ENCODE assay signal across 16 cellular contexts in the genomic region with DNA sequence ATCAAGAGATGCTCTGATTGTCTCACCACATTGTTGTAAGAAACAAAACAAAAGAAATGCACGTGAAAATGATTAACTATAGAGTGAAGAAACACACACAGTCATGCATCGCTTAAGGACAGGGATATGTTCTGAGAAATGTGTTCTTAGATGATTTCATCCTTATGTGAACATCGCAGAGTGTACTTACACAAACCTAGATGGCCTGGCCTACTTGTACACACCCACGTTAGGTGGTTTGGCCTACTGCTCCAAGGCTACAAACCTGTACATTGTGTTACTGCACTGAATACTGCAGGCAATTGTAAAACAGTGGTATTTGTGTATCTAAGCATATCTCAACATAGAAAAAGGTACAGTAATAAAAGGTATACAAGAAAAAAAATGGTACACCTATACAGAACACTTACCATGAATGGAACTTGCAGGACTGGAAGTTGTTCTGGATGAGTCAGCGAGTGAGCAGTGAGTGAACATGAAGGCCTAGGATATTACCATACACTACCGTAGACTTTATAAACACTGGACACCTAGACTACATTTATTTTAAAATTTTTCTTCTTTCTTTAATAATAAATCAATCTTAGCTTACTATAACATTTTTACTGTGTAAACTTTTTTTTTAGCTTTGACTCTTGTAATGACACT. TPM values are rescaled to one million over a fixed set of nuclear protein-coding genes. Genes with fewer than 3 reads are reported as not detected.
A peak's percentile ranks its signal among the peaks of the same experiment; 100 is the strongest.
DNase-seq lines count a peak whose midpoint lies in the region; ATAC-seq and TF ChIP-seq lines count a peak whose summit lies in the region.
"Had no signal": no experiment of that assay in that cellular context is flagged by ENCODE, and none has a peak within 500 bp of the region (broad histone marks: within the 10 kb centered on the region; RNA-seq: fewer than 3 reads in every experiment).

No MANE protein-coding gene starts in this region.

- H3K79me1 ChIP-seq in H9 (ENCODE audit: insufficient read depth, low read depth, low read length, poor library complexity, severe bottlenecking): no peaks in the 10 kb centered on the region

- H4K20me1 ChIP-seq in Karpas-422 (ENCODE audit: insufficient read depth, low read depth, low read length) (no peaks in the 10 kb centered on the region), H9 (ENCODE audit: control insufficient read depth, insufficient read depth, insufficient read length) (no peaks in the 10 kb centered on the region)

- no peak overlapping the region for H2AFZ ChIP-seq in Karpas-422 (ENCODE audit: low read length)
- H2AFZ ChIP-seq in H9 (ENCODE audit: low read length): no peak overlapping the region

- H3K36me3 ChIP-seq in Karpas-422 (ENCODE audit: insufficient read depth, low read length): peaks cover 16% of the 10 kb centered on the region
- H3K36me3 ChIP-seq in naive thymus-derived CD4-positive, alpha-beta T cell (ENCODE audit: control insufficient read depth in 2 of 3, insufficient read depth in 3 of 3, low read length in 3 of 3): peaks cover 16 to 40% (median 17%) of the 10 kb centered on the region in 3 experiments
- H3K36me3 ChIP-seq in H7 (replicated peaks; ENCODE audit: control insufficient read depth, insufficient read depth, low read length): peaks cover 3% of the 10 kb centered on the region; the same call in 1 of the 2 replicates

- H3K27me3 Mint-ChIP-seq in T-helper 1 cell treated with Interleukin-12 subunit alpha and Interleukin-12 subunit beta and Interleukin-4 antibody, amounts not matched to agents 30 μg/mL and 1 μg/mL, for 36 hours (ENCODE audit: low read depth): no peaks in the 10 kb centered on the region
- no peaks in the 10 kb centered on the region for H3K27me3 Mint-ChIP-seq in naive thymus-derived CD4-positive, alpha-beta T cell
- H3K27me3 Mint-ChIP-seq in H9 (ENCODE audit: low read depth): no peaks in the 10 kb centered on the region

- H3K4me2 ChIP-seq in Karpas-422 (ENCODE audit: low read depth, low read length, poor library complexity, severe bottlenecking) (no peak overlapping the region), H9 (ENCODE audit: insufficient read depth, insufficient read length, low read length) (no peak overlapping the region)

- H3K27me3 ChIP-seq in Karpas-422 (ENCODE audit: low read length) (no peaks in the 10 kb centered on the region), H7 (ENCODE audit: control insufficient read depth, insufficient read depth, low read length) (no peaks in the 10 kb centered on the region), H9 (ENCODE audit: insufficient read depth, low read length) (no peaks in the 10 kb centered on the region)
- H3K27me3 ChIP-seq in naive thymus-derived CD4-positive, alpha-beta T cell (ENCODE audit: control insufficient read depth in 2 of 2, insufficient read depth in 2 of 2, low read length in 2 of 2): no peaks in the 10 kb centered on the region
- H3K27me3 ChIP-seq: transverse colon had no signal

- WGBS in H9 (ENCODE audit: extremely low coverage, insufficient read length, low lambda C conversion rate): no CpG with 5 or more reads among the region's 6 CpGs

- DNase-seq in T-helper 1 cell (no peak), Karpas-422 (peak; percentile 35), epithelial cell of proximal tubule (ENCODE audit: low read depth) (peak; percentile 53), H7 (no peak), H9 (no peak), germinal center (ENCODE audit: low spot score) (no peak)
- DNase-seq in naive thymus-derived CD4-positive, alpha-beta T cell: no peak
- DNase-seq: activated CD8-positive, alpha-beta memory T cell treated with anti-CD3 and anti-CD28 coated beads for 24 hours; NCI-H1417; NCI-H82; transverse colon had no signal

- no peak overlapping the region for H3K27ac ChIP-seq in Karpas-422 (ENCODE audit: low read length)
- H3K27ac ChIP-seq in naive thymus-derived CD4-positive, alpha-beta T cell (ENCODE audit: low read depth, low read length): no peak overlapping the region
- H3K27ac ChIP-seq in H9 (ENCODE audit: insufficient read length, low read depth, low read length): no peak overlapping the region
- H3K27ac ChIP-seq: C4-2B, transverse colon had no signal

- H2BK20ac ChIP-seq in H9 (ENCODE audit: low read depth, low read length, poor library complexity, severe bottlenecking): no peak overlapping the region

- peaks cover 42% of the 10 kb centered on the region for H3K4me1 Mint-ChIP-seq in T-helper 1 cell treated with Interleukin-12 subunit alpha and Interleukin-12 subunit beta and Interleukin-4 antibody, amounts not matched to agents 30 μg/mL and 1 μg/mL, for 36 hours (ENCODE audit: low read depth)
- peaks cover 20 to 77% (median 75%) of the 10 kb centered on the region in 7 donors for H3K4me1 Mint-ChIP-seq in naive thymus-derived CD4-positive, alpha-beta T cell
- H3K4me1 Mint-ChIP-seq in H9: peaks cover 15 to 17% of the 10 kb centered on the region in 2 experiments

- no peak overlapping the region for H3T11ph ChIP-seq in H9 (ENCODE audit: low read length)

- peak overlapping the region; percentile 21 for H3K27ac Mint-ChIP-seq in T-helper 1 cell treated with Interleukin-12 subunit alpha and Interleukin-12 subunit beta and Interleukin-4 antibody, amounts not matched to agents 30 μg/mL and 1 μg/mL, for 36 hours
- H3K27ac Mint-ChIP-seq in naive thymus-derived CD4-positive, alpha-beta T cell: peak overlapping the region; percentile 50 to 86 (median 74)
- H3K27ac Mint-ChIP-seq in H9: no peak overlapping the region
- H3K27ac Mint-ChIP-seq: nephron had no signal

- POLR2A ChIA-PET in naive thymus-derived CD4-positive, alpha-beta T cell (lab: Charles Lee): interaction anchor here (0.6 to 1.7 kb wide), 3 partner anchors 47 to 87 kb away, joined by 3 to 5 read pairs (median 3); no protein-coding TSS in a partner anchor

- no peak overlapping the region for H3K56ac ChIP-seq in H9 (ENCODE audit: insufficient read length, low read depth, low read length)

- H3K9ac ChIP-seq in Karpas-422 (ENCODE audit: low read length) (no peak overlapping the region), H9 (ENCODE audit: extremely low read depth, insufficient read length, low read length) (no peak overlapping the region)

- H3K4me3 ChIP-seq in Karpas-422 (ENCODE audit: low read length) (no peak overlapping the region), epithelial cell of proximal tubule (ENCODE audit: low read depth, low read length) (no peak overlapping the region), H7 (ENCODE audit: insufficient read depth, low read depth, low read length) (no peak overlapping the region)
- no peak overlapping the region for H3K4me3 ChIP-seq in naive thymus-derived CD4-positive, alpha-beta T cell (ENCODE audit: low read length)
- H3K4me3 ChIP-seq: transverse colon had no signal

- no peaks in the 10 kb centered on the region for H3K9me3 Mint-ChIP-seq in T-helper 1 cell treated with Interleukin-12 subunit alpha and Interleukin-12 subunit beta and Interleukin-4 antibody, amounts not matched to agents 30 μg/mL and 1 μg/mL, for 36 hours
- H3K9me3 Mint-ChIP-seq in naive thymus-derived CD4-positive, alpha-beta T cell: peaks cover 0 to 3% (median 0%) of the 10 kb centered on the region in 11 donors
- no peaks in the 10 kb centered on the region for H3K9me3 Mint-ChIP-seq in H9
- H3K9me3 Mint-ChIP-seq: nephron had no signal

- H3K23me2 ChIP-seq in H9 (ENCODE audit: insufficient read length, low read depth, low read length, poor library complexity, severe bottlenecking): no peaks in the 10 kb centered on the region

- no peak overlapping the region for H3K14ac ChIP-seq in H9 (ENCODE audit: insufficient read depth, low read length)

- no peak overlapping the region for H3K4ac ChIP-seq in H9 (ENCODE audit: low read depth, low read length)

- H4K5ac ChIP-seq in H9 (ENCODE audit: insufficient read length, low read depth, low read length): no peak overlapping the region

- H3K36me3 Mint-ChIP-seq in T-helper 1 cell treated with Interleukin-12 subunit alpha and Interleukin-12 subunit beta and Interleukin-4 antibody, amounts not matched to agents 30 μg/mL and 1 μg/mL, for 36 hours (ENCODE audit: low read depth): peaks cover 31% of the 10 kb centered on the region
- peaks cover 10 to 59% (median 38%) of the 10 kb centered on the region in 5 donors for H3K36me3 Mint-ChIP-seq in naive thymus-derived CD4-positive, alpha-beta T cell
- peaks cover 2 to 26% (median 23%) of the 10 kb centered on the region in 3 experiments; a peak in 5 of 7 replicates for H3K36me3 Mint-ChIP-seq in H9 (ENCODE audit: insufficient read depth in 1 of 3, low read depth in 3 of 3)

- H2BK15ac ChIP-seq in H9 (ENCODE audit: low read depth, low read length): no peak overlapping the region

- H3K79me2 ChIP-seq in Karpas-422 (ENCODE audit: low read length) (peaks cover 33% of the 10 kb centered on the region), H9 (ENCODE audit: insufficient read depth, low read length) (no peaks in the 10 kb centered on the region)

- H4K91ac ChIP-seq in H9 (ENCODE audit: insufficient read length, low read depth, low read length): no peak overlapping the region

- no peak overlapping the region for H3K4me3 Mint-ChIP-seq in T-helper 1 cell treated with Interleukin-12 subunit alpha and Interleukin-12 subunit beta and Interleukin-4 antibody, amounts not matched to agents 30 μg/mL and 1 μg/mL, for 36 hours
- peak overlapping the region in 1 of 10 donors; percentile 10 for H3K4me3 Mint-ChIP-seq in naive thymus-derived CD4-positive, alpha-beta T cell
- no peak overlapping the region for H3K4me3 Mint-ChIP-seq in H9
- H3K4me3 Mint-ChIP-seq: nephron had no signal

- H3K18ac ChIP-seq in H9 (ENCODE audit: insufficient read length, low read depth, low read length): no peak overlapping the region

- no peak overlapping the region for H2BK5ac ChIP-seq in H9 (ENCODE audit: insufficient read length, low read length)

- CTCF ChIA-PET in naive thymus-derived CD4-positive, alpha-beta T cell (lab: Charles Lee): interaction anchor here (0.8 to 2.8 kb wide), 4 partner anchors 16 to 97 kb away, joined by 3 to 16 read pairs (median 5); partner anchors contain the start of gene ARMC12

- no peaks in the 10 kb centered on the region for H3K9me2 ChIP-seq in Karpas-422 (replicated peaks; ENCODE audit: insufficient read depth, low read length)

- H3K4me1 ChIP-seq in Karpas-422 (ENCODE audit: low read length) (peaks cover 40% of the 10 kb centered on the region), H9 (ENCODE audit: insufficient read depth, low read length) (peaks cover 3% of the 10 kb centered on the region)
- H3K4me1 ChIP-seq in naive thymus-derived CD4-positive, alpha-beta T cell (ENCODE audit: control insufficient read depth in 2 of 2, insufficient read depth in 2 of 2, low read length in 2 of 2): peaks cover 5 to 49% of the 10 kb centered on the region in 2 donors

- no peak overlapping the region for H2AK5ac ChIP-seq in H9 (ENCODE audit: insufficient read length, low read length)

- no peak for ATAC-seq in naive thymus-derived CD4-positive, alpha-beta T cell
- ATAC-seq: HCT116, Panc1 had no signal

- intact Hi-C loops in naive thymus-derived CD4-positive, alpha-beta T cell (cut with micrococcal nuclease): no loop called here

- H4K8ac ChIP-seq in H9 (replicated peaks; ENCODE audit: insufficient read length, low read depth, low read length): no peak overlapping the region

- H3K23ac ChIP-seq in H9 (ENCODE audit: insufficient read length, low read depth, low read length): no peak overlapping the region

- no peaks in the 10 kb centered on the region for H3K9me3 ChIP-seq in Karpas-422 (ENCODE audit: low read length)
- no peaks in the 10 kb centered on the region for H3K9me3 ChIP-seq in naive thymus-derived CD4-positive, alpha-beta T cell (ENCODE audit: control insufficient read depth in 2 of 3, low read length in 3 of 3)
- no peaks in the 10 kb centered on the region for H3K9me3 ChIP-seq in H9 (ENCODE audit: control insufficient read depth, low read depth, low read length)
- H3K9me3 ChIP-seq: transverse colon had no signal

- no peak overlapping the region for H2BK120ac ChIP-seq in H9 (ENCODE audit: low read depth, low read length, poor library complexity, severe bottlenecking)

- H2BK12ac ChIP-seq in H9 (ENCODE audit: insufficient read length, low read depth, low read length): no peak overlapping the region

- TF ChIP-seq CTCF in epithelial cell of proximal tubule (conservative IDR thresholded peaks at IDR 0.05; ENCODE audit: low read depth, low read length): no peak
- no peak for TF ChIP-seq CTCF in H9 (conservative IDR thresholded peaks at IDR 0.05)

RNA-seq across cellular contexts. Expression of gene FKBP5, which starts 48.6 kb away (rescaled TPM):
- 22.9 and 28.3 TPM in 2 replicates for total RNA-seq in Karpas-422 (2014; rRNA removed; shearing (Covaris generic); ENCODE audit: low replicate concordance)
- 16.5 and 24.2 TPM in 2 replicates for total RNA-seq in epithelial cell of proximal tubule
- 10 to 100 TPM; 56.7 to 83.3 (median 79.4) TPM for total RNA-seq in naive thymus-derived CD4-positive, alpha-beta T cell
- 100 to 1,000 TPM; 101 to 324 TPM for polyA plus RNA-seq in naive thymus-derived CD4-positive, alpha-beta T cell
- 13.2 and 15.0 TPM in 2 replicates for total RNA-seq in H7 (2014; rRNA removed; shearing (Covaris generic))
- total RNA-seq in H9 (2021): 32.9 and 33.9 TPM in 2 replicates

Comparison
In these comparisons a context has a peak if more than half of its experiments do, and no peak if none do; other contexts are left out.
1. H3K27ac Mint-ChIP-seq: peak in T-helper 1 cell treated with Interleukin-12 subunit alpha and Interleukin-12 subunit beta and Interleukin-4 antibody, amounts not matched to agents 30 μg/mL and 1 μg/mL, for 36 hours (single experiment) and naive thymus-derived CD4-positive, alpha-beta T cell (9 of 9); none in H9 (0 of 3).
2. DNase-seq: peak in Karpas-422 (single experiment) and epithelial cell of proximal tubule (single experiment); none in T-helper 1 cell (0 of 5), naive thymus-derived CD4-positive, alpha-beta T cell (0 of 9), H7 (single experiment), H9 (single experiment) and germinal center (single experiment).